24 cellular contexts compared by ENCODE assay signal in the genomic region with DNA sequence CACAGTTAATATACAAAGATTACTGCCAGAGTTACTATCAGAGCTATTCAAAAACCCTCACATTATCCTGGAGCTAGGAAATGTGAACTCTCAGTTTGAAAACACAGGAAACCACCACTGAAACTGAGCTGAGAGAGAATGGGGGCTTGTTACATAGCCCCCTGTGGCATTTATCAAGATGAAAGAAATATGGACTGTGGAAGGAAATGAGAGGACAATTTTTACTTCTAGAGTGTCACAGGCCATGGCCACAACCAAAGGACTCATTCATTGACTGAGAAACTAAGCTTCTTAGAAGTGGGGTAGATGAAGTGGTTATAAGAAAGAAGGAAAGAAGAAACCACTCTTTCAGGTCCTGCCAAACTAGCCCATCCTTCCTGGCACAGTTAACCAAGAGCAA. TPM values are rescaled to one million over a fixed set of nuclear protein-coding genes. Genes with fewer than 3 reads are reported as not detected.
DNase-seq lines count a peak whose midpoint lies in the region; ATAC-seq and TF ChIP-seq lines count a peak whose summit lies in the region.
"Had no signal": no experiment of that assay in that cellular context is flagged by ENCODE, and none has a peak within 500 bp of the region (broad histone marks: within the 10 kb centered on the region; RNA-seq: fewer than 3 reads in every experiment).

No MANE protein-coding gene starts in this region.

- peaks cover 45 to 70% of the 10 kb centered on the region in 2 donors for H3K4me1 Mint-ChIP-seq in natural killer cell treated with Interleukin-12 subunit alpha and Interleukin-12 subunit beta and Interleukin-15 and Interleukin-18, amount 100 ng/mL, for 72 hours (ENCODE audit: low read depth in 2 of 2)
- H3K4me1 Mint-ChIP-seq in natural killer cell = peaks cover 33 to 55% of the 10 kb centered on the region in 2 donors
- peaks cover 70% of the 10 kb centered on the region for H3K4me1 Mint-ChIP-seq in activated naive CD8-positive, alpha-beta T cell (ENCODE audit: low read depth)
- peaks cover 74% of the 10 kb centered on the region for H3K4me1 Mint-ChIP-seq in stimulated activated naive CD8-positive, alpha-beta T cell treated with anti-CD3 and anti-CD28 coated beads, Interleukin-15, Interleukin-2, amounts not matched to agents 100 ng/mL and 50 ng/mL, for 24 hours (ENCODE audit: low read depth)

- peak; percentile 82 to 95 for ATAC-seq in natural killer cell treated with Interleukin-12 subunit alpha and Interleukin-12 subunit beta and Interleukin-15 and Interleukin-18, amount 100 ng/mL, for 72 hours
- ATAC-seq in natural killer cell = no peak
- ATAC-seq in HG03135 (IDR thresholded peaks at IDR 0.05; ENCODE audit: unreplicated experiment) = no peak
- ATAC-seq in GM19328 (IDR thresholded peaks at IDR 0.05; ENCODE audit: unreplicated experiment) = no peak
- ATAC-seq: GM23338, PC-3, Right ventricle myocardium inferior had no signal

- no peaks in the 10 kb centered on the region for H3K27me3 Mint-ChIP-seq in natural killer cell treated with Interleukin-12 subunit alpha and Interleukin-12 subunit beta and Interleukin-15 and Interleukin-18, amount 100 ng/mL, for 72 hours
- no peaks in the 10 kb centered on the region for H3K27me3 Mint-ChIP-seq in natural killer cell (ENCODE audit: low read depth in 2 of 2)
- H3K27me3 Mint-ChIP-seq in activated naive CD8-positive, alpha-beta T cell = no peaks in the 10 kb centered on the region
- H3K27me3 Mint-ChIP-seq in stimulated activated naive CD8-positive, alpha-beta T cell treated with anti-CD3 and anti-CD28 coated beads, Interleukin-15, Interleukin-2, amounts not matched to agents 100 ng/mL and 50 ng/mL, for 24 hours = no peaks in the 10 kb centered on the region
- H3K27me3 Mint-ChIP-seq: activated B cell treated with CpG ODN at 0.5 μM for 24 hours had no signal

- intact Hi-C loops in natural killer cell (cut with micrococcal nuclease) = no loop called here

- H3K9me3 Mint-ChIP-seq in natural killer cell treated with Interleukin-12 subunit alpha and Interleukin-12 subunit beta and Interleukin-15 and Interleukin-18, amount 100 ng/mL, for 72 hours = no peaks in the 10 kb centered on the region
- no peaks in the 10 kb centered on the region for H3K9me3 Mint-ChIP-seq in natural killer cell
- no peaks in the 10 kb centered on the region for H3K9me3 Mint-ChIP-seq in activated naive CD8-positive, alpha-beta T cell (ENCODE audit: low read depth)
- no peaks in the 10 kb centered on the region for H3K9me3 Mint-ChIP-seq in stimulated activated naive CD8-positive, alpha-beta T cell treated with anti-CD3 and anti-CD28 coated beads, Interleukin-15, Interleukin-2, amounts not matched to agents 100 ng/mL and 50 ng/mL, for 24 hours
- H3K9me3 Mint-ChIP-seq: activated B cell treated with CpG ODN at 0.5 μM for 24 hours, GM23338, HFFc6 had no signal

- peaks cover 17% of the 10 kb centered on the region for H3K36me3 Mint-ChIP-seq in natural killer cell treated with Interleukin-12 subunit alpha and Interleukin-12 subunit beta and Interleukin-15 and Interleukin-18, amount 100 ng/mL, for 72 hours
- no peaks in the 10 kb centered on the region for H3K36me3 Mint-ChIP-seq in natural killer cell
- peaks cover 12% of the 10 kb centered on the region for H3K36me3 Mint-ChIP-seq in activated naive CD8-positive, alpha-beta T cell
- H3K36me3 Mint-ChIP-seq in stimulated activated naive CD8-positive, alpha-beta T cell treated with anti-CD3 and anti-CD28 coated beads, Interleukin-15, Interleukin-2, amounts not matched to agents 100 ng/mL and 50 ng/mL, for 24 hours (ENCODE audit: low read depth) = peaks cover 55% of the 10 kb centered on the region

- in situ Hi-C loops in SK-MEL-5 (cut with HindIII; ENCODE audit: low pct_unique_long_range_greater_than_20kb, low sequenced_read_pairs) = no loop called here

- DNase-seq in natural killer cell treated with Interleukin-12 subunit alpha and Interleukin-12 subunit beta and Interleukin-15 and Interleukin-18, amount 100 ng/mL, for 72 hours (ENCODE audit: low spot score) = no peak
- DNase-seq in natural killer cell (no peak), SK-MEL-5 (ENCODE audit: low read depth, low spot score) (peak; percentile 90), UCSD-AML1 (lab: John Stamatoyannopoulos, UW; ENCODE audit: unreplicated experiment) (no peak)
- DNase-seq: activated B cell treated with CpG ODN at 0.5 μM for 24 hours; activated effector memory CD4-positive, alpha-beta T cell treated with Interleukin-2 at 50 U/mL for 16 hours; colonic mucosa; effector CD8-positive, alpha-beta T cell; HFFc6; islet precursor cell; Karpas-422; left ventricle myocardium inferior; mesendoderm; NCI-H2171 treated with DMSO at 0.1 percent for 48 hours; NCI-H524; PC-3; stomach; tibial artery had no signal

- peak overlapping the region; percentile 39 for H3K4me3 Mint-ChIP-seq in natural killer cell treated with Interleukin-12 subunit alpha and Interleukin-12 subunit beta and Interleukin-15 and Interleukin-18, amount 100 ng/mL, for 72 hours
- H3K4me3 Mint-ChIP-seq in natural killer cell = no peak overlapping the region
- no peak overlapping the region for H3K4me3 Mint-ChIP-seq in activated naive CD8-positive, alpha-beta T cell
- no peak overlapping the region for H3K4me3 Mint-ChIP-seq in stimulated activated naive CD8-positive, alpha-beta T cell treated with anti-CD3 and anti-CD28 coated beads, Interleukin-15, Interleukin-2, amounts not matched to agents 100 ng/mL and 50 ng/mL, for 24 hours
- H3K4me3 Mint-ChIP-seq: activated B cell treated with CpG ODN at 0.5 μM for 24 hours, GM23338, HFFc6 had no signal

- peak overlapping the region; percentile 74 to 95 for H3K27ac Mint-ChIP-seq in natural killer cell treated with Interleukin-12 subunit alpha and Interleukin-12 subunit beta and Interleukin-15 and Interleukin-18, amount 100 ng/mL, for 72 hours
- no peak overlapping the region for H3K27ac Mint-ChIP-seq in natural killer cell
- peak overlapping the region; percentile 1 for H3K27ac Mint-ChIP-seq in activated naive CD8-positive, alpha-beta T cell
- H3K27ac Mint-ChIP-seq in stimulated activated naive CD8-positive, alpha-beta T cell treated with anti-CD3 and anti-CD28 coated beads, Interleukin-15, Interleukin-2, amounts not matched to agents 100 ng/mL and 50 ng/mL, for 24 hours = peak overlapping the region; percentile 57
- H3K27ac Mint-ChIP-seq: activated B cell treated with CpG ODN at 0.5 μM for 24 hours, GM23338, HFFc6 had no signal

- TF ChIP-seq CTCF in natural killer cell (IDR thresholded peaks at IDR 0.05) = no peak

RNA-seq across cellular contexts. Expression of a gene that starts 25.3 kb away (rescaled TPM):
- 10 to 100 TPM; 15.8 to 31.6 TPM for total RNA-seq in natural killer cell treated with Interleukin-12 subunit alpha and Interleukin-12 subunit beta and Interleukin-15 and Interleukin-18, amount 100 ng/mL, for 72 hours
- total RNA-seq in natural killer cell = 10 to 100 TPM in 2 of 3 donors, 1 to 10 TPM in 1; 9.9 to 17.5 (median 14.9) TPM
- total RNA-seq in SK-MEL-5 (2014; rRNA removed; shearing (Covaris generic)) = 31.1 and 32.8 TPM in 2 replicates
- 26.3 and 35.3 TPM in 2 replicates for polyA plus RNA-seq in SK-MEL-5 (2015; cell fraction: cytosol; rRNA removed)
- polyA plus RNA-seq in SK-MEL-5 (2015; cell fraction: nucleus; rRNA removed) = 8.7 and 11.2 TPM in 2 replicates

RNA-seq across cellular contexts. Expression of a gene that starts 41.6 kb away (rescaled TPM):
- total RNA-seq in natural killer cell treated with Interleukin-12 subunit alpha and Interleukin-12 subunit beta and Interleukin-15 and Interleukin-18, amount 100 ng/mL, for 72 hours = 10 to 100 TPM; 24.0 to 28.8 TPM
- total RNA-seq in natural killer cell = 1 to 10 TPM in 2 of 3 donors, under 1 TPM in 1; 0.93 to 1.5 (median 1.1) TPM
- total RNA-seq in SK-MEL-5 (2014; rRNA removed; shearing (Covaris generic)) = 22.1 and 26.5 TPM in 2 replicates
- polyA plus RNA-seq in SK-MEL-5 (2015; cell fraction: cytosol; rRNA removed) = 21.4 and 31.7 TPM in 2 replicates
- 17.6 and 26.0 TPM in 2 replicates for polyA plus RNA-seq in SK-MEL-5 (2015; cell fraction: nucleus; rRNA removed)

Comparison
In these comparisons a context has a peak if more than half of its experiments do, and no peak if none do; other contexts are left out.
1. ATAC-seq: peak in natural killer cell treated with Interleukin-12 subunit alpha and Interleukin-12 subunit beta and Interleukin-15 and Interleukin-18, amount 100 ng/mL, for 72 hours (2 of 2); none in natural killer cell (0 of 3), HG03135 (single experiment) and GM19328 (single experiment).
2. H3K27ac Mint-ChIP-seq: peak in natural killer cell treated with Interleukin-12 subunit alpha and Interleukin-12 subunit beta and Interleukin-15 and Interleukin-18, amount 100 ng/mL, for 72 hours (2 of 2), activated naive CD8-positive, alpha-beta T cell (single experiment) and stimulated activated naive CD8-positive, alpha-beta T cell treated with anti-CD3 and anti-CD28 coated beads, Interleukin-15, Interleukin-2, amounts not matched to agents 100 ng/mL and 50 ng/mL, for 24 hours (single experiment); none in natural killer cell (0 of 2).